Comparison of ENCODE assay signal across 32 cellular contexts in genomic region chr3:59133350-59133749, GRCh38.
DNase-seq lines count a peak whose midpoint lies in the region; ATAC-seq, FAIRE-seq and TF ChIP-seq lines count a peak whose summit lies in the region.
"Had no signal": no experiment of that assay in that cellular context is flagged by ENCODE, and none has a peak within 500 bp of the region (broad histone marks: within the 10 kb centered on the region; RNA-seq: fewer than 3 reads in every experiment).

No MANE protein-coding gene starts in this region.

- H3K9me3 ChIP-seq in GM23248 (ENCODE audit: low read depth) (no peaks in the 10 kb centered on the region), astrocyte (ENCODE audit: insufficient read depth, low read depth, low read length) (no peaks in the 10 kb centered on the region), H9 (ENCODE audit: control insufficient read depth, low read depth, low read length) (no peaks in the 10 kb centered on the region)
- H3K9me3 ChIP-seq: left lung, SJCRH30, thyroid gland had no signal

- no peaks in the 10 kb centered on the region for H3K36me3 Mint-ChIP-seq in astrocyte (ENCODE audit: low read depth, unreplicated experiment)
- no peaks in the 10 kb centered on the region for H3K36me3 Mint-ChIP-seq in H9 (ENCODE audit: insufficient read depth in 1 of 3, low read depth in 3 of 3)
- no peaks in the 10 kb centered on the region for H3K36me3 Mint-ChIP-seq in mesothelial cell of epicardium
- H3K36me3 Mint-ChIP-seq: activated naive CD4-positive, alpha-beta T cell treated with anti-CD3 and anti-CD28 coated beads, Interleukin-2, amount 10 ng/mL, durations not matched to agents 7 days and 5 days; CD8-positive, alpha-beta memory T cell; immature natural killer cell; natural killer cell had no signal

- H4K20me1 ChIP-seq in GM23248 (ENCODE audit: insufficient read depth), result no peaks in the 10 kb centered on the region
- no peaks in the 10 kb centered on the region for H4K20me1 ChIP-seq in astrocyte (ENCODE audit: insufficient read depth, low read length)
- no peaks in the 10 kb centered on the region for H4K20me1 ChIP-seq in H9 (ENCODE audit: control insufficient read depth, insufficient read depth, insufficient read length)

- no peak overlapping the region for H4K8ac ChIP-seq in H9 (replicated peaks; ENCODE audit: insufficient read length, low read depth, low read length)

- H2BK15ac ChIP-seq in H9 (ENCODE audit: low read depth, low read length), result no peak overlapping the region

- H2BK120ac ChIP-seq in H9 (ENCODE audit: low read depth, low read length, poor library complexity, severe bottlenecking), result no peak overlapping the region

- no peak overlapping the region for H3K14ac ChIP-seq in H9 (ENCODE audit: insufficient read depth, low read length)

- H2AFZ ChIP-seq in GM23248, result peak overlapping the region; percentile 58
- no peak overlapping the region for H2AFZ ChIP-seq in astrocyte (ENCODE audit: low read depth, low read length)
- no peak overlapping the region for H2AFZ ChIP-seq in H9 (ENCODE audit: low read length)
- H2AFZ ChIP-seq: parathyroid adenoma had no signal

- H3K4me1 Mint-ChIP-seq in astrocyte (ENCODE audit: low read depth, unreplicated experiment) (peaks cover 2% of the 10 kb centered on the region), H9 (peaks cover 26 to 33% of the 10 kb centered on the region in 2 experiments), mesothelial cell of epicardium (peaks cover 6% of the 10 kb centered on the region)
- H3K4me1 Mint-ChIP-seq: activated CD4-positive, alpha-beta T cell treated with anti-CD3 and anti-CD28 coated beads for 36 hours; activated naive CD4-positive, alpha-beta T cell treated with anti-CD3 and anti-CD28 coated beads, Interleukin-2, amount 10 ng/mL, durations not matched to agents 7 days and 5 days; B cell; CD8-positive, alpha-beta memory T cell; immature natural killer cell; natural killer cell had no signal

- H3K4me3 Mint-ChIP-seq in astrocyte (ENCODE audit: unreplicated experiment) (no peak overlapping the region), H9 (no peak overlapping the region), mesothelial cell of epicardium (no peak overlapping the region)
- H3K4me3 Mint-ChIP-seq: activated CD4-positive, alpha-beta T cell treated with anti-CD3 and anti-CD28 coated beads for 36 hours; activated naive CD4-positive, alpha-beta T cell treated with anti-CD3 and anti-CD28 coated beads, Interleukin-2, amount 10 ng/mL, durations not matched to agents 7 days and 5 days; activated T-cell treated with anti-CD3 and anti-CD28 coated beads, Interleukin-2, amount 50 U/mL, for 72 hours; B cell; CD8-positive, alpha-beta memory T cell; immature natural killer cell; natural killer cell; T-helper 1 cell treated with Interleukin-12 subunit alpha and Interleukin-12 subunit beta and Interleukin-4 antibody, amounts not matched to agents 30 μg/mL and 1 μg/mL, for 36 hours had no signal

- H3K23me2 ChIP-seq in H9 (ENCODE audit: insufficient read length, low read depth, low read length, poor library complexity, severe bottlenecking), result no peaks in the 10 kb centered on the region

- H3K4ac ChIP-seq in H9 (ENCODE audit: low read depth, low read length), result no peak overlapping the region

- H3K4me2 ChIP-seq in GM23248 (ENCODE audit: unreplicated experiment) (peak overlapping the region; percentile 62), astrocyte (ENCODE audit: low read length) (no peak overlapping the region), H9 (ENCODE audit: insufficient read depth, insufficient read length, low read length) (no peak overlapping the region)

- WGBS in GM23248 (ENCODE audit: low coverage in 1 of 2, low lambda C conversion rate in 2 of 2, missing lambda C conversion rate in 2 of 2), 2 experiments, result 6 to 8% methylated on average over 3 of the region's 3 CpGs
- WGBS in H9 (ENCODE audit: extremely low coverage, insufficient read length, low lambda C conversion rate), result no CpG with 5 or more reads among the region's 3 CpGs

- FAIRE-seq in astrocyte (lab: Jason Lieb, UNC), result peak; percentile 50
- FAIRE-seq: G401.6, H1, HTR-8/SVneo, RCC 7860 had no signal

- TF ChIP-seq CTCF in astrocyte (IDR thresholded peaks at IDR 0.05; ENCODE audit: insufficient read depth, low read depth, low read length), result no peak
- no peak for TF ChIP-seq CTCF in H9 (conservative IDR thresholded peaks at IDR 0.05)
- TF ChIP-seq CTCF in mesothelial cell of epicardium (IDR thresholded peaks at IDR 0.05; ENCODE audit: unreplicated experiment), result no peak

- peaks cover 26% of the 10 kb centered on the region for H3K4me1 ChIP-seq in GM23248 (ENCODE audit: insufficient read depth)
- H3K4me1 ChIP-seq in astrocyte (ENCODE audit: insufficient read depth, low read length), result no peaks in the 10 kb centered on the region
- H3K4me1 ChIP-seq in H9 (ENCODE audit: insufficient read depth, low read length), result peaks cover 6% of the 10 kb centered on the region; the same call in 1 of the 2 replicates
- H3K4me1 ChIP-seq: left lung, parathyroid adenoma, SJCRH30, thyroid gland had no signal

- H4K5ac ChIP-seq in H9 (ENCODE audit: insufficient read length, low read depth, low read length), result no peak overlapping the region

- H3K23ac ChIP-seq in H9 (ENCODE audit: insufficient read length, low read depth, low read length), result no peak overlapping the region

- H3F3A ChIP-seq in GM23248 (ENCODE audit: insufficient read depth), result 0 out of 2 replicates have a peak, but pooled peaks cover 7% of the 10 kb centered on the region

- in situ Hi-C loops in GM23248 (cut with MboI), result no loop called here

- H2AK5ac ChIP-seq in H9 (ENCODE audit: insufficient read length, low read length), result no peak overlapping the region

- no peaks in the 10 kb centered on the region for H3K9me2 ChIP-seq in GM23248 (ENCODE audit: insufficient read depth)

- H3K79me1 ChIP-seq in H9 (ENCODE audit: insufficient read depth, low read depth, low read length, poor library complexity, severe bottlenecking), result no peaks in the 10 kb centered on the region

- no peak overlapping the region for H2BK12ac ChIP-seq in H9 (ENCODE audit: insufficient read length, low read depth, low read length)

- H3K18ac ChIP-seq in H9 (ENCODE audit: insufficient read length, low read depth, low read length), result no peak overlapping the region

- H3K27me3 ChIP-seq in GM23248 (replicated peaks; ENCODE audit: insufficient read depth) (no peaks in the 10 kb centered on the region), astrocyte (ENCODE audit: insufficient read depth, low read length) (no peaks in the 10 kb centered on the region), H9 (ENCODE audit: insufficient read depth, low read length) (no peaks in the 10 kb centered on the region)
- H3K27me3 ChIP-seq: left lung, SJCRH30, thyroid gland had no signal

- H4K91ac ChIP-seq in H9 (ENCODE audit: insufficient read length, low read depth, low read length), result no peak overlapping the region

- no peak overlapping the region for H2BK5ac ChIP-seq in H9 (ENCODE audit: insufficient read length, low read length)

- H3K79me2 ChIP-seq in GM23248 (ENCODE audit: insufficient read depth), result no peaks in the 10 kb centered on the region
- no peaks in the 10 kb centered on the region for H3K79me2 ChIP-seq in astrocyte (ENCODE audit: insufficient read depth, low read length)
- H3K79me2 ChIP-seq in H9 (ENCODE audit: insufficient read depth, low read length), result no peaks in the 10 kb centered on the region
- H3K79me2 ChIP-seq: parathyroid adenoma had no signal

- H3T11ph ChIP-seq in H9 (ENCODE audit: low read length), result no peak overlapping the region

- H3K36me3 ChIP-seq in GM23248 (ENCODE audit: low read depth) (no peaks in the 10 kb centered on the region), astrocyte (ENCODE audit: insufficient read depth, low read length) (no peaks in the 10 kb centered on the region)
- H3K36me3 ChIP-seq: left lung, SJCRH30, thyroid gland had no signal

- H3K9ac ChIP-seq in GM23248 (no peak overlapping the region), astrocyte (ENCODE audit: low read length) (no peak overlapping the region), H9 (ENCODE audit: extremely low read depth, insufficient read length, low read length) (no peak overlapping the region)
- H3K9ac ChIP-seq: parathyroid adenoma had no signal

- H3K9me3 Mint-ChIP-seq in astrocyte (ENCODE audit: unreplicated experiment) (no peaks in the 10 kb centered on the region), H9 (no peaks in the 10 kb centered on the region; a peak in 1 of 5 replicates), mesothelial cell of epicardium (no peaks in the 10 kb centered on the region)
- H3K9me3 Mint-ChIP-seq: activated naive CD4-positive, alpha-beta T cell treated with anti-CD3 and anti-CD28 coated beads, Interleukin-2, amount 10 ng/mL, durations not matched to agents 7 days and 5 days; activated T-cell treated with anti-CD3 and anti-CD28 coated beads, Interleukin-2, amount 50 U/mL, for 72 hours; CD8-positive, alpha-beta memory T cell; immature natural killer cell; natural killer cell; T-helper 1 cell treated with Interleukin-12 subunit alpha and Interleukin-12 subunit beta and Interleukin-4 antibody, amounts not matched to agents 30 μg/mL and 1 μg/mL, for 36 hours had no signal

- H3K56ac ChIP-seq in H9 (ENCODE audit: insufficient read length, low read depth, low read length), result no peak overlapping the region

- no peaks in the 10 kb centered on the region for H3K27me3 Mint-ChIP-seq in astrocyte (ENCODE audit: low read depth, unreplicated experiment)
- no peaks in the 10 kb centered on the region for H3K27me3 Mint-ChIP-seq in H9 (ENCODE audit: low read depth)
- H3K27me3 Mint-ChIP-seq in mesothelial cell of epicardium (ENCODE audit: low read depth), result no peaks in the 10 kb centered on the region
- H3K27me3 Mint-ChIP-seq: activated naive CD4-positive, alpha-beta T cell treated with anti-CD3 and anti-CD28 coated beads, Interleukin-2, amount 10 ng/mL, durations not matched to agents 7 days and 5 days; B cell had no signal

- no peak overlapping the region for H2BK20ac ChIP-seq in H9 (ENCODE audit: low read depth, low read length, poor library complexity, severe bottlenecking)

- peak overlapping the region; percentile 50 for H3K4me3 ChIP-seq in GM23248
- H3K4me3 ChIP-seq in astrocyte (ENCODE audit: insufficient read depth, low read depth, low read length), result no peak overlapping the region
- H3K4me3 ChIP-seq: left lung, SJCRH30, thyroid gland had no signal

- H3K27ac ChIP-seq in GM23248 (peak overlapping the region; percentile 33), astrocyte (ENCODE audit: low read depth, low read length) (no peak overlapping the region), H9 (ENCODE audit: insufficient read length, low read depth, low read length) (no peak overlapping the region)
- H3K27ac ChIP-seq: left lung, parathyroid adenoma, SJCRH30, thyroid gland had no signal

- H3K27ac Mint-ChIP-seq in astrocyte (ENCODE audit: unreplicated experiment) (no peak overlapping the region), H9 (no peak overlapping the region), mesothelial cell of epicardium (no peak overlapping the region)
- H3K27ac Mint-ChIP-seq: activated CD4-positive, alpha-beta T cell treated with anti-CD3 and anti-CD28 coated beads for 36 hours; activated naive CD4-positive, alpha-beta T cell treated with anti-CD3 and anti-CD28 coated beads, Interleukin-2, amount 10 ng/mL, durations not matched to agents 7 days and 5 days; activated T-cell treated with anti-CD3 and anti-CD28 coated beads, Interleukin-2, amount 50 U/mL, for 72 hours; B cell; CD8-positive, alpha-beta memory T cell; immature natural killer cell; natural killer cell; T-helper 1 cell treated with Interleukin-12 subunit alpha and Interleukin-12 subunit beta and Interleukin-4 antibody, amounts not matched to agents 30 μg/mL and 1 μg/mL, for 36 hours had no signal

- no peak for ATAC-seq in GM18861 (IDR thresholded peaks at IDR 0.05; ENCODE audit: unreplicated experiment)
- ATAC-seq: activated CD4-positive, alpha-beta T cell treated with anti-CD3 and anti-CD28 coated beads for 36 hours; activated T-cell treated with anti-CD3 and anti-CD28 coated beads, Interleukin-2, amount 50 U/mL, for 72 hours; left lung; natural killer cell; right cardiac atrium had no signal

- DNase-seq in GM23248 (peak; percentile 59), astrocyte (ENCODE audit: low read depth) (peak; percentile 25), hepatic stellate cell (ENCODE audit: low spot score) (peak; percentile 41), H9 (no peak), mesothelial cell of epicardium (ENCODE audit: low spot score in 2 of 2, unreplicated experiment in 2 of 2) (no peak)
- DNase-seq in activated CD8-positive, alpha-beta memory T cell treated with anti-CD3 and anti-CD28 coated beads, Interleukin-2, amount 50 U/mL, for 4 hours, result no peak
- DNase-seq: activated CD4-positive, alpha-beta T cell treated with anti-CD3 and anti-CD28 coated beads for 36 hours; activated naive CD4-positive, alpha-beta T cell treated with anti-CD3 and anti-CD28 coated beads, Interleukin-2, amount 10 ng/mL, durations not matched to agents 7 days and 5 days; activated T-cell treated with anti-CD3 and anti-CD28 coated beads, Interleukin-2, amount 50 U/mL, for 72 hours; anterior cingulate cortex; CD8-positive, alpha-beta memory T cell; foreskin melanocyte; hippocampal formation; immature natural killer cell; KG1; left lung; natural killer cell; NCI-H1436; NCI-H524; right cardiac atrium; SJCRH30; stimulated activated CD4-positive, alpha-beta T cell treated with anti-CD3 and anti-CD28 coated beads, Interleukin-4, amount 100 ng/mL, for 4 hours; stimulated activated naive CD4-positive, alpha-beta T cell treated with Interleukin-2 at 50 U/mL for 16 hours; thyroid gland had no signal

Comparison
In these comparisons a context has a peak if more than half of its experiments do, and no peak if none do; other contexts are left out.
1. DNase-seq: peak in GM23248 (single experiment), astrocyte (single experiment) and hepatic stellate cell (single experiment); none in activated CD8-positive, alpha-beta memory T cell treated with anti-CD3 and anti-CD28 coated beads, Interleukin-2, amount 50 U/mL, for 4 hours (single experiment), H9 (single experiment) and mesothelial cell of epicardium (0 of 2).